Comparison of ENCODE assay signal across 8 cellular contexts in the genomic region with DNA sequence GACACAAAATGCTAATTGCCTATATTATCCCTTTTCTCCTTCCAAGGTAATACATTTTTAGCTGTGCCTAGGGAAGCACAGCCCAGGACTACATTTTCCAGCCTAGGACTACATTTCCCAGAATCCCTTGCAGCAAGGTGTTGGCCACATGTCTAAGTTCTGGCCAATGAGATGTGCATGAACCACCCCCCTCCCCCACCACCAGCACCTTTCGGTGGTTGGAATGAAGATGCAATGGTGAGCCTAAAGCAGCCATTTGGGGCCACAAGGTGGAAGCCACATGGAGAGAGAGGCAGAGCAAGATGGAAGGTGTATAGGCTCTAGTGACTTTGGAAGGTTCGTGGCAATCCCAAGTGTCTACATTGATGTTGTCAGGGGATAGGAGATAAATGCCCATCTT. TPM values are rescaled to one million over a fixed set of nuclear protein-coding genes. Genes with fewer than 3 reads are reported as not detected.
DNase-seq lines count a peak whose midpoint lies in the region; ATAC-seq and TF ChIP-seq lines count a peak whose summit lies in the region.

No MANE protein-coding gene starts in this region.

- H3K9me3 ChIP-seq in Karpas-422 (ENCODE audit: low read length) (no peaks in the 10 kb centered on the region), right lobe of liver (no peaks in the 10 kb centered on the region), vagina (no peaks in the 10 kb centered on the region)

- ATAC-seq in right lobe of liver (peak in 3 of 4 donors; percentile 33 to 55 (median 43)), GM18867 (IDR thresholded peaks at IDR 0.05; ENCODE audit: unreplicated experiment) (no peak)

- no peak overlapping the region for H3K4me2 ChIP-seq in Karpas-422 (ENCODE audit: low read depth, low read length, poor library complexity, severe bottlenecking)

- no peak for TF ChIP-seq CTCF in right lobe of liver (IDR thresholded peaks at IDR 0.05)
- no peak for TF ChIP-seq CTCF in vagina (IDR thresholded peaks at IDR 0.05)

- peak; percentile 68 for DNase-seq in ELR (ENCODE audit: low read depth)
- DNase-seq in Karpas-422: peak; percentile 78
- DNase-seq in activated CD4-positive, alpha-beta T cell treated with anti-CD3 and anti-CD28 coated beads, Interleukin-2, amount 50 U/mL, for 48 hours: peak; percentile 40 to 45
- DNase-seq in right lobe of liver: no peak
- DNase-seq in vagina (ENCODE audit: extremely low spot score in 2 of 2): no peak
- no peak for DNase-seq in NCI-H1092 treated with DMSO at 0.1 percent for 48 hours (lab: John Stamatoyannopoulos, UW)
- DNase-seq in effector CD8-positive, alpha-beta T cell (lab: John Stamatoyannopoulos, UW): no peak

- H3K27me3 ChIP-seq in Karpas-422 (ENCODE audit: low read length) (no peaks in the 10 kb centered on the region), right lobe of liver (no peaks in the 10 kb centered on the region), vagina (no peaks in the 10 kb centered on the region)

- intact Hi-C loops in right lobe of liver (cut with DNase I) (no loop called here), vagina (cut with DNase I) (no loop called here)

- TF ChIP-seq POLR2A in right lobe of liver (IDR thresholded peaks at IDR 0.05) (no peak), vagina (IDR thresholded peaks at IDR 0.05) (no peak)

- H3K4me1 ChIP-seq in Karpas-422 (ENCODE audit: low read length) (no peaks in the 10 kb centered on the region), right lobe of liver (no peaks in the 10 kb centered on the region), vagina (no peaks in the 10 kb centered on the region)

- no peaks in the 10 kb centered on the region for H3K9me2 ChIP-seq in Karpas-422 (replicated peaks; ENCODE audit: insufficient read depth, low read length)

- H3K36me3 ChIP-seq in Karpas-422 (ENCODE audit: insufficient read depth, low read length) (no peaks in the 10 kb centered on the region), right lobe of liver (no peaks in the 10 kb centered on the region), vagina (no peaks in the 10 kb centered on the region)

- WGBS in right lobe of liver (ENCODE audit: insufficient coverage, low coverage, low lambda C conversion rate, missing lambda C conversion rate): 92% methylated on average over 2 of the region's 2 CpGs

- no peaks in the 10 kb centered on the region for H3K79me2 ChIP-seq in Karpas-422 (ENCODE audit: low read length)

- H3K27ac ChIP-seq in Karpas-422 (ENCODE audit: low read length) (no peak overlapping the region), right lobe of liver (no peak overlapping the region), vagina (no peak overlapping the region)

- no peak overlapping the region for H3K4me3 ChIP-seq in Karpas-422 (ENCODE audit: low read length)
- no peak overlapping the region for H3K4me3 ChIP-seq in right lobe of liver
- no peak overlapping the region for H3K4me3 ChIP-seq in vagina

- H4K20me1 ChIP-seq in Karpas-422 (ENCODE audit: insufficient read depth, low read depth, low read length): no peaks in the 10 kb centered on the region

- no peak overlapping the region for H3K9ac ChIP-seq in Karpas-422 (ENCODE audit: low read length)

- no peak overlapping the region for H2AFZ ChIP-seq in Karpas-422 (ENCODE audit: low read length)

RNA-seq across cellular contexts. Expression of gene UNC13A, which starts 16.2 kb away (rescaled TPM):
- under 0.01 TPM in 1 of 2 replicates, not detected in the other for total RNA-seq in Karpas-422 (2014; rRNA removed; shearing (Covaris generic); ENCODE audit: low replicate concordance)
- under 1 TPM in 1 of 6 experiments, not detected in 5; 0.02 TPM for total RNA-seq in right lobe of liver
- total RNA-seq in vagina: 0.49 TPM

RNA-seq across cellular contexts. Expression of gene MAP1S, which starts 47.4 kb away (rescaled TPM):
- total RNA-seq in Karpas-422 (2014; rRNA removed; shearing (Covaris generic); ENCODE audit: low replicate concordance): 22.9 and 34.6 TPM in 2 replicates
- 10 to 100 TPM; 11.1 to 31.3 (median 14.9) TPM for total RNA-seq in right lobe of liver
- 30.2 TPM for total RNA-seq in vagina

Comparison
In these comparisons a context has a peak if more than half of its experiments do, and no peak if none do; other contexts are left out.
1. DNase-seq: peak in ELR (single experiment), Karpas-422 (single experiment) and activated CD4-positive, alpha-beta T cell treated with anti-CD3 and anti-CD28 coated beads, Interleukin-2, amount 50 U/mL, for 48 hours (2 of 2); none in right lobe of liver (0 of 3), vagina (0 of 2), NCI-H1092 treated with DMSO at 0.1 percent for 48 hours (single experiment) and effector CD8-positive, alpha-beta T cell (single experiment).